8 cellular contexts compared by ENCODE assay signal in the genomic region with DNA sequence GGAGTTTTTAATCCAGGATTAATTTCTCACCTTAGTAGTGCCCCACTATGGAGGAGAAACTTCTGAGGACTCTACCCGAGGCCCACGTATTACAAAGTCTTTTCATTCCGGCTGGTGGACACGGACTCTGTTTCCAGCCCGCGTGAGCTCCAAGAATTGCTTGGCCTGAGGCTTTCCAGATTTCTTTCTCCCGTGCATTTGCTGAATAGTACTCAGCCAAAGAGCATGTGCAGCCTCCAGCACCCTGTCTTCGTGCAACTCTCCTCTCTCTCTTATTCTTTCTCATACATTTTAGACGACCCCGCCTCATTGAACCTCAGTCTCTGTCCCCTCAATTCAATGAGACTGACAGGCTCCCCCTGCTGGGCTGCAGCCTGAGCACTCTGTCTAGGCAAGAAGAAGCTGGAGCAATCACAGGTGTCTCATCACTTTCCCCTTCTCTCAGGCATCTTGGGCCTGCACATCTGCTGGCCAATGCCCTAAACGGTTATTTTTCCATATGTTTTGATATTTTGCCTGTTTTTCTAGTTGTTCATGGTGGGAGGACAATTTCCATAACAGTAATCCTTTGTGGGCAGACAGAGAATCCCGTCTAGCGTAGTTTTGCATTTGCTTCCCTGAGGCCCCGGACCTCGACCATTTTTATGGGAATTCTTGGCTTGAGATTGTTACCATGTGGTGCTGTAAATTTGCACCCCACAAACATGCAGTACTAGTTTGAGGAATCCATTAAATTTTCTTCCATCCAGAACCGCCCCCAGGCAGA. TPM values are rescaled to one million over a fixed set of nuclear protein-coding genes. Genes with fewer than 3 reads are reported as not detected.
DNase-seq lines count a peak whose midpoint lies in the region; ATAC-seq and TF ChIP-seq lines count a peak whose summit lies in the region.

No MANE protein-coding gene starts in this region.

- no peak overlapping the region for H2AFZ ChIP-seq in PC-3 (ENCODE audit: low read length)

- peak; percentile 12 for DNase-seq in Caki2 (ENCODE audit: low read depth)
- DNase-seq in PC-3, result peak; percentile 57
- peak; percentile 45 for DNase-seq in activated T-helper 1 cell treated with Interleukin-2 at 50 U/mL for 16 hours (ENCODE audit: low read depth)
- peak; percentile 40 for DNase-seq in foreskin melanocyte
- peak; percentile 59 to 81 (median 71) for DNase-seq in ovary
- DNase-seq in upper lobe of left lung, result peak in 1 of 2 donors; percentile 76
- no peak for DNase-seq in GM19240 (ENCODE audit: insufficient read length, low spot score)

- no peak overlapping the region for H3K4me3 ChIP-seq in HEK293 (ENCODE audit: low read depth, low read length)
- H3K4me3 ChIP-seq in PC-3 (ENCODE audit: low read length), result no peak overlapping the region
- H3K4me3 ChIP-seq in ovary, result no peak overlapping the region
- H3K4me3 ChIP-seq in upper lobe of left lung, result peak overlapping the region in 1 of 4 donors; percentile 24

- H3K79me2 ChIP-seq in PC-3 (ENCODE audit: low read length), result no peaks in the 10 kb centered on the region

- in situ Hi-C loops in Caki2 (cut with HindIII; ENCODE audit: low pct_unique_long_range_greater_than_20kb, low sequenced_read_pairs), result no loop called here

- H3K27ac ChIP-seq in HEK293 (ENCODE audit: extremely low read depth, low read depth, low read length), result no peak overlapping the region
- no peak overlapping the region for H3K27ac ChIP-seq in PC-3 (ENCODE audit: low read length)
- H3K27ac ChIP-seq in ovary, result no peak overlapping the region
- H3K27ac ChIP-seq in upper lobe of left lung, result peak overlapping the region in 3 of 4 donors; percentile 77 to 83 (median 81)

- H3K4me1 ChIP-seq in HEK293 (ENCODE audit: control insufficient read depth, insufficient read depth, low read length) (no peaks in the 10 kb centered on the region), PC-3 (ENCODE audit: insufficient read depth, low read length) (peaks cover 10% of the 10 kb centered on the region), ovary (ENCODE audit: insufficient read depth) (no peaks in the 10 kb centered on the region), upper lobe of left lung (peaks cover 30 to 48% (median 42%) of the 10 kb centered on the region in 4 donors)

- no peak for TF ChIP-seq EP300 in ovary (IDR thresholded peaks at IDR 0.05)
- no peak for TF ChIP-seq EP300 in upper lobe of left lung (IDR thresholded peaks at IDR 0.05)

- TF ChIP-seq CTCF in HEK293 (tag by site-specific recombination; IDR thresholded peaks at IDR 0.05), result peak; percentile 61; the same call in 1 of the 2 replicates
- TF ChIP-seq CTCF in PC-3 (conservative IDR thresholded peaks at IDR 0.05; ENCODE audit: low read depth, low read length), result peak; percentile 92
- peak in 2 of 3 donors; percentile 51 to 55 for TF ChIP-seq CTCF in ovary (IDR thresholded peaks at IDR 0.05)
- TF ChIP-seq CTCF in upper lobe of left lung (IDR thresholded peaks at IDR 0.05), result peak; percentile 41 to 72 (median 62)

- WGBS in ovary, 3 donors, result 34 to 38% (median 38%) methylated on average over 16 of the region's 16 CpGs
- WGBS in upper lobe of left lung, 2 donors, result 50 to 53% methylated on average over 16 of the region's 16 CpGs

- H3K4me2 ChIP-seq in PC-3 (ENCODE audit: low read length), result no peak overlapping the region

- no peak overlapping the region for H3K9ac ChIP-seq in PC-3 (ENCODE audit: low read length)

- no peaks in the 10 kb centered on the region for H3K9me3 ChIP-seq in HEK293 (ENCODE audit: control insufficient read depth, insufficient read depth, low read depth, low read length)
- no peaks in the 10 kb centered on the region for H3K9me3 ChIP-seq in PC-3 (ENCODE audit: low read length)
- H3K9me3 ChIP-seq in ovary, result no peaks in the 10 kb centered on the region
- H3K9me3 ChIP-seq in upper lobe of left lung, result no peaks in the 10 kb centered on the region

- no peaks in the 10 kb centered on the region for H3K36me3 ChIP-seq in HEK293 (ENCODE audit: control insufficient read depth in 2 of 2, insufficient read depth in 1 of 2, low read length in 2 of 2)
- H3K36me3 ChIP-seq in PC-3 (ENCODE audit: low read depth, low read length), result no peaks in the 10 kb centered on the region
- no peaks in the 10 kb centered on the region for H3K36me3 ChIP-seq in ovary
- H3K36me3 ChIP-seq in upper lobe of left lung, result no peaks in the 10 kb centered on the region

- no peaks in the 10 kb centered on the region for H3F3A ChIP-seq in PC-3 (ENCODE audit: low read length, unreplicated experiment)

- CTCF ChIA-PET in HEK293 (lab: Yijun Ruan, JAX) (interaction anchor here (0.5 to 3.5 kb wide), 47 partner anchors 10 to 482 kb away, joined by 3 to 53 read pairs (median 4); no protein-coding TSS in a partner anchor), PC-3 (lab: Charles Lee) (interaction anchor here (0.6 to 1.5 kb wide), 9 partner anchors 17 to 183 kb away, joined by 3 to 6 read pairs (median 4); no protein-coding TSS in a partner anchor)

- TF ChIP-seq POLR2A in ovary (IDR thresholded peaks at IDR 0.05) (no peak), upper lobe of left lung (IDR thresholded peaks at IDR 0.05) (no peak)

- ATAC-seq in PC-3, result peak; percentile 75
- ATAC-seq in upper lobe of left lung (ENCODE audit: low FRiP score in 2 of 2), result peak; percentile 72 to 87

- H3K9me2 ChIP-seq in PC-3 (replicated peaks; ENCODE audit: low read length), result no peaks in the 10 kb centered on the region

- intact Hi-C loops in PC-3 (cut with micrococcal nuclease), result loop anchor here (1.0 to 5.0 kb wide), 2 partner anchors 64 to 131 kb away; no protein-coding TSS in a partner anchor
- intact Hi-C loops in ovary (cut with DNase I), result loop anchor here in 3 of 4 donors (5.0 to 10.0 kb wide), 2 partner anchors 131 to 138 kb away; no protein-coding TSS in a partner anchor

- POLR2A ChIA-PET in HEK293 (lab: Yijun Ruan, JAX) (interaction anchor here (1.6 kb wide), 1 partner anchor 183 kb away, joined by 4 read pairs; no protein-coding TSS in a partner anchor), PC-3 (lab: Charles Lee; ENCODE audit: unreplicated experiment) (no interaction called here)

- BruUV-seq in PC-3 (replicated peaks; lab: Mats Ljungman, UMichigan), result no TSS peak

- no peaks in the 10 kb centered on the region for H3K27me3 ChIP-seq in PC-3 (ENCODE audit: low read length)
- no peaks in the 10 kb centered on the region for H3K27me3 ChIP-seq in ovary
- H3K27me3 ChIP-seq in upper lobe of left lung, result no peaks in the 10 kb centered on the region

- no peaks in the 10 kb centered on the region for H4K20me1 ChIP-seq in PC-3 (ENCODE audit: low read length)

TF ChIP-seq in HEK293, 187 proteins besides CTCF, POLR2A, EP300 and RAD21:
- TF ChIP-seq GLI4 (tag by site-specific recombination; IDR thresholded peaks at IDR 0.05) (no peak), ZNF654 (tag by site-specific recombination; IDR thresholded peaks at IDR 0.05; ENCODE audit: low read depth) (peak; percentile 30)

RNA-seq across cellular contexts. Expression of a gene that starts 50.0 kb away (rescaled TPM):
- total RNA-seq in Caki2 (2014; rRNA removed; shearing (Covaris generic); ENCODE audit: low replicate concordance), result 30.4 and 31.6 TPM in 2 replicates
- total RNA-seq in PC-3 (2014; rRNA removed) (9.8 and 10.7 TPM in 2 replicates), ovary (10 to 100 TPM; 21.3 to 30.4 (median 26.4) TPM), upper lobe of left lung (100 to 1,000 TPM in 1 of 6 donors, 10 to 100 TPM in 5; 37.7 to 105 (median 57.3) TPM)
- polyA plus RNA-seq in ovary, result 10 to 100 TPM; 13.4 to 44.7 TPM

Comparison
In these comparisons a context has a peak if more than half of its experiments do, and no peak if none do; other contexts are left out.
1. H3K27ac ChIP-seq: peak in upper lobe of left lung (3 of 4); none in HEK293 (single experiment), PC-3 (single experiment) and ovary (0 of 2).
2. Peak in every context shown above with its lines, with median percentiles within 50 percentile points of each other: CTCF ChIP-seq.